ENCODE assay signal across 31 cellular contexts in genomic region chr10:121678631-121679174, GRCh38.
"Had no signal": no experiment of that assay in that cellular context is flagged by ENCODE, and none has a peak within 500 bp of the region (broad histone marks: within the 10 kb centered on the region; RNA-seq: fewer than 3 reads in every experiment).

No MANE protein-coding gene starts in this region.

- H3K4me3 Mint-ChIP-seq: activated CD4-positive, alpha-beta memory T cell treated with anti-CD3 and anti-CD28 coated beads for 36 hours; activated naive CD4-positive, alpha-beta T cell treated with anti-CD3 and anti-CD28 coated beads, Interleukin-2, amount 50 U/mL, for 24 hours; activated naive CD8-positive, alpha-beta T cell treated with anti-CD3 and anti-CD28 coated beads, Interleukin-2, amount 50 U/mL, for 24 hours; activated T-cell treated with anti-CD3 and anti-CD28 coated beads, Interleukin-2, amount 50 U/mL, for 24 hours; natural killer cell treated with Interleukin-12 subunit alpha and Interleukin-12 subunit beta and Interleukin-15 and Interleukin-18, amount 100 ng/mL, for 72 hours had no signal

- H3K9me3 Mint-ChIP-seq: activated naive CD4-positive, alpha-beta T cell treated with anti-CD3 and anti-CD28 coated beads, Interleukin-2, amount 50 U/mL, for 24 hours; activated naive CD8-positive, alpha-beta T cell treated with anti-CD3 and anti-CD28 coated beads, Interleukin-2, amount 50 U/mL, for 24 hours; activated T-cell treated with anti-CD3 and anti-CD28 coated beads, Interleukin-2, amount 50 U/mL, for 24 hours; activated T-helper 2 cell treated with anti-CD3 and anti-CD28 coated beads, Interferon-gamma antibody, Interleukin-2, Interleukin-4, amounts not matched to agents 10 μg/mL and 5 μg/mL and 100 μg/mL, durations not matched to agents 14 hours and 24 hours and 36 hours; natural killer cell treated with Interleukin-12 subunit alpha and Interleukin-12 subunit beta and Interleukin-15 and Interleukin-18, amount 100 ng/mL, for 72 hours had no signal

- H3K4me2 ChIP-seq: hepatocyte had no signal

- H3K4me1 Mint-ChIP-seq: activated naive CD4-positive, alpha-beta T cell treated with anti-CD3 and anti-CD28 coated beads, Interleukin-2, amount 50 U/mL, for 24 hours; activated naive CD8-positive, alpha-beta T cell treated with anti-CD3 and anti-CD28 coated beads, Interleukin-2, amount 50 U/mL, for 24 hours had no signal

- H3K27ac Mint-ChIP-seq: activated CD4-positive, alpha-beta memory T cell treated with anti-CD3 and anti-CD28 coated beads for 36 hours; activated naive CD4-positive, alpha-beta T cell treated with anti-CD3 and anti-CD28 coated beads, Interleukin-2, amount 50 U/mL, for 24 hours; activated naive CD8-positive, alpha-beta T cell treated with anti-CD3 and anti-CD28 coated beads, Interleukin-2, amount 50 U/mL, for 24 hours; activated T-cell treated with anti-CD3 and anti-CD28 coated beads, Interleukin-2, amount 50 U/mL, for 24 hours; activated T-helper 2 cell treated with anti-CD3 and anti-CD28 coated beads, Interferon-gamma antibody, Interleukin-2, Interleukin-4, amounts not matched to agents 10 μg/mL and 5 μg/mL and 100 μg/mL, durations not matched to agents 14 hours and 24 hours and 36 hours; natural killer cell treated with Interleukin-12 subunit alpha and Interleukin-12 subunit beta and Interleukin-15 and Interleukin-18, amount 100 ng/mL, for 72 hours; progenitor cell of endocrine pancreas had no signal

- H3K4me3 ChIP-seq: gastroesophageal sphincter, hepatocyte, left ventricle myocardium inferior, lung, mucosa of descending colon, ovary, right lobe of liver, stomach, suprapubic skin, tibial artery, upper lobe of right lung had no signal

- H3K4me1 ChIP-seq: left ventricle myocardium inferior, right lobe of liver, suprapubic skin, tibial artery, upper lobe of right lung had no signal

- H3K79me2 ChIP-seq: hepatocyte had no signal

- H3K36me3 ChIP-seq: gastroesophageal sphincter, left ventricle myocardium inferior, neutrophil, ovary, right lobe of liver, stomach, suprapubic skin, tibial artery, upper lobe of right lung had no signal

- H3K27me3 ChIP-seq: gastroesophageal sphincter, hepatocyte, ovary, right lobe of liver, stomach, suprapubic skin, upper lobe of right lung had no signal

- H3K36me3 Mint-ChIP-seq: activated CD4-positive, alpha-beta memory T cell treated with anti-CD3 and anti-CD28 coated beads for 36 hours; activated naive CD4-positive, alpha-beta T cell treated with anti-CD3 and anti-CD28 coated beads, Interleukin-2, amount 50 U/mL, for 24 hours; natural killer cell treated with Interleukin-12 subunit alpha and Interleukin-12 subunit beta and Interleukin-15 and Interleukin-18, amount 100 ng/mL, for 72 hours had no signal

- ATAC-seq: activated naive CD8-positive, alpha-beta T cell treated with anti-CD3 and anti-CD28 coated beads, Interleukin-2, amount 50 U/mL, for 24 hours; gastroesophageal sphincter; mucosa of descending colon; right lobe of liver; upper lobe of right lung had no signal

- H2AFZ ChIP-seq: hepatocyte had no signal

- H3K27me3 Mint-ChIP-seq: progenitor cell of endocrine pancreas had no signal

- DNase-seq: activated CD4-positive, alpha-beta memory T cell treated with anti-CD3 and anti-CD28 coated beads for 36 hours; activated CD4-positive, alpha-beta T cell treated with anti-CD3 and anti-CD28 coated beads for 48 hours; activated CD8-positive, alpha-beta memory T cell treated with anti-CD3 and anti-CD28 coated beads, Interleukin-2, amount 50 U/mL, for 4 hours; activated naive CD8-positive, alpha-beta T cell treated with anti-CD3 and anti-CD28 coated beads, Interleukin-2, amount 50 U/mL, for 24 hours; activated T-cell treated with anti-CD3 and anti-CD28 coated beads, Interleukin-2, amount 50 U/mL, for 24 hours; amygdala; central memory CD4-positive, alpha-beta T cell; islet precursor cell; left ventricle myocardium inferior; mesendoderm; mucosa of descending colon; ovary; right lobe of liver; stimulated activated CD4-positive, alpha-beta T cell treated with anti-CD3 and anti-CD28 coated beads, Interleukin-12 subunit alpha, Interleukin-12 subunit beta, amount 100 ng/mL, for 4 hours; stimulated activated CD4-positive, alpha-beta T cell treated with anti-CD3 and anti-CD28 coated beads, Interleukin-4, amount 100 ng/mL, for 1 hour; stomach; T-helper 9 cell; tibial artery; upper lobe of right lung had no signal

- FAIRE-seq: endothelial cell of umbilical vein, TTC549 had no signal

- H3K27ac ChIP-seq: gastroesophageal sphincter, hepatocyte, left ventricle myocardium inferior, neutrophil, ovary, right lobe of liver, stomach, suprapubic skin, tibial artery, upper lobe of right lung, VCaP had no signal

- H3K9me3 ChIP-seq: mucosa of descending colon, neutrophil, ovary, right lobe of liver, suprapubic skin, upper lobe of right lung had no signal
